Comparison of ENCODE assay signal across 20 cellular contexts in genomic region chr6:2194643-2195042, GRCh38.
"Had no signal": no experiment of that assay in that cellular context is flagged by ENCODE, and none has a peak within 500 bp of the region (broad histone marks: within the 10 kb centered on the region; RNA-seq: fewer than 3 reads in every experiment).

No MANE protein-coding gene starts in this region.

- H3K4me3 ChIP-seq: coronary artery, dorsolateral prefrontal cortex, hepatocyte, lung, psoas muscle, right atrium auricular region, thyroid gland had no signal

- H3K27ac ChIP-seq: coronary artery, dorsolateral prefrontal cortex, hepatocyte, parathyroid adenoma, psoas muscle, right atrium auricular region, thyroid gland had no signal

- H3K9ac ChIP-seq: parathyroid adenoma had no signal

- H3K27me3 ChIP-seq: dorsolateral prefrontal cortex, hepatocyte, right atrium auricular region, thyroid gland had no signal

- H2AFZ ChIP-seq: hepatocyte, parathyroid adenoma had no signal

- H3K79me2 ChIP-seq: parathyroid adenoma had no signal

- H3K4me1 ChIP-seq: parathyroid adenoma, psoas muscle, right atrium auricular region had no signal

- DNase-seq: dorsolateral prefrontal cortex; effector CD8-positive, alpha-beta T cell; foreskin melanocyte; head of caudate nucleus; kidney; left colon; left ventricle myocardium superior; mesendoderm; naive B cell; psoas muscle; small intestine; stimulated activated CD4-positive, alpha-beta T cell treated with anti-CD3 and anti-CD28 coated beads, Interleukin-12 subunit alpha, Interleukin-12 subunit beta, amount 100 ng/mL, for 4 hours; stimulated activated naive CD4-positive, alpha-beta T cell treated with Interleukin-2 at 50 U/mL for 16 hours; thyroid gland had no signal

- H3K36me3 ChIP-seq: right atrium auricular region, thyroid gland had no signal

- FAIRE-seq: kidney, small intestine, urothelium cell line had no signal

- H3K4me2 ChIP-seq: hepatocyte had no signal

- H3K9me3 ChIP-seq: psoas muscle, right atrium auricular region, thyroid gland had no signal

- ATAC-seq: left colon, left ventricle myocardium superior, psoas muscle had no signal
